Comparison of ENCODE assay signal across 16 cellular contexts in the genomic region with DNA sequence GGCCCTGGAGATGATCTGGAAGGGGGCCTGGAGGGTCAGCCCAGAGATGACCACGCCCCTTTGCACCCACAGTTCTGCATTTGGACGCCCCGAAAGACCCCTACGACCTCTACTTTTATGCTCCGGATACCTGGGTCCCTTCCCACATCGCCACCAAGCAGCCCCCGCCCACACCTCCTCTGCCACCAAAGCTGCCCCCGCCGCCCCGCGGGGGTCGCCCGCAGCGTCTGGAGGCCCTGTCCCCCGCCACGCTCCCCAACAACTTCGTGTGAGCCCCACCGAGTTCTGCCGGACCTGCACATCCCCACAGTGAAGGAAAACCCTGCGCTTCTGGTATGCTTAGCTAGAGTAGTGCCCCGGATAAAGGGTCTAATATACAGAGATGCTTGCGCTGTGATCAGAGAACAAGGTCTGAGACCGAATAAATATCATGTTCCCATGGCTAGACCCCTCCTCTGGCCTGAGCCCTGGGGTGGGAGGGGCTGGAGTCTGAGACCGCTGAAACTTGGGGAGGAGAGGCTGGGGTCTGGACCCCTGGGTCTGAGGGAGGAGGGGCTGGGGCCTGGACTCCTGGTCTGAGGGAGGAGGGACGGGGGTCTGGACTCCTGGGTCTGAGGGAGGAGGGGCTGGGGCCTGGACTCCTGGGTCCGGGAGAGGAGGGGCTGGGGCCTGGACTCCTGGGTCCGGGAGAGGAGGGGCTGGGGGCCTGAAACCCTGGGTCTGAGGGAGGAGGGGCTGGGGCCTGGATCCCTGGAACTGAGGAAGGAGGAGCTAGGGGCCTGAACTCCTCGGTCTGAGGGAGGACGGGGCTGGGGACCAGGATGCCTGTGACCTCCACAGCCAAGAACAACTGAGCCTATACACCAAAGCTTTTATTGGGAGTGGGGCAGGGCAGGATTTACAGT. TPM values are rescaled to one million over a fixed set of nuclear protein-coding genes. Genes with fewer than 3 reads are reported as not detected.
DNase-seq lines count a peak whose midpoint lies in the region; ATAC-seq, FAIRE-seq and TF ChIP-seq lines count a peak whose summit lies in the region.
"Had no signal": no experiment of that assay in that cellular context is flagged by ENCODE, and none has a peak within 500 bp of the region (broad histone marks: within the 10 kb centered on the region; RNA-seq: fewer than 3 reads in every experiment).

No MANE protein-coding gene starts in this region.

- no peaks in the 10 kb centered on the region for H3K36me3 Mint-ChIP-seq in activated naive CD8-positive, alpha-beta T cell treated with anti-CD3 and anti-CD28 coated beads, Interleukin-2, amount 10 ng/mL, durations not matched to agents 7 days and 5 days
- no peaks in the 10 kb centered on the region for H3K36me3 Mint-ChIP-seq in activated naive CD8-positive, alpha-beta T cell treated with anti-CD3 and anti-CD28 coated beads, Interleukin-2, amount 50 U/mL, for 24 hours (ENCODE audit: low read depth)
- H3K36me3 Mint-ChIP-seq in T-cell, result peaks cover 6% of the 10 kb centered on the region

- no peak for DNase-seq in activated naive CD8-positive, alpha-beta T cell treated with anti-CD3 and anti-CD28 coated beads, Interleukin-2, amount 10 ng/mL, durations not matched to agents 7 days and 5 days
- DNase-seq in activated naive CD8-positive, alpha-beta T cell treated with anti-CD3 and anti-CD28 coated beads, Interleukin-2, amount 50 U/mL, for 24 hours, result no peak
- no peak for DNase-seq in T-cell
- DNase-seq in SHP77 (lab: John Stamatoyannopoulos, UW), result no peak
- DNase-seq in medulla oblongata (ENCODE audit: extremely low spot score), result no peak
- no peak for DNase-seq in GM12892 (ENCODE audit: insufficient read length)
- DNase-seq: NCI-H1105, ovary, T-helper 9 cell had no signal

- H3K4me1 ChIP-seq in iPS-15b (ENCODE audit: control insufficient read depth, insufficient read depth, low read length) (peaks cover 14% of the 10 kb centered on the region), skeletal muscle satellite cell (ENCODE audit: control insufficient read depth, insufficient read depth, low read length) (no peaks in the 10 kb centered on the region)

- H3K27ac Mint-ChIP-seq in activated naive CD8-positive, alpha-beta T cell treated with anti-CD3 and anti-CD28 coated beads, Interleukin-2, amount 10 ng/mL, durations not matched to agents 7 days and 5 days, result no peak overlapping the region
- H3K27ac Mint-ChIP-seq in activated naive CD8-positive, alpha-beta T cell treated with anti-CD3 and anti-CD28 coated beads, Interleukin-2, amount 50 U/mL, for 24 hours, result no peak overlapping the region
- no peak overlapping the region for H3K27ac Mint-ChIP-seq in T-cell

- H3K9me3 ChIP-seq in iPS-15b (ENCODE audit: control insufficient read depth, insufficient read depth, low read length), result no peaks in the 10 kb centered on the region
- H3K9me3 ChIP-seq in skeletal muscle satellite cell (replicated peaks; ENCODE audit: low read length), result no peaks in the 10 kb centered on the region
- H3K9me3 ChIP-seq: ovary, Peyer's patch had no signal

- POLR2A ChIA-PET in activated naive CD8-positive, alpha-beta T cell treated with anti-CD3 and anti-CD28 coated beads, Interleukin-2, amount 10 ng/mL, durations not matched to agents 7 days and 5 days (lab: Charles Lee), result no interaction called here
- POLR2A ChIA-PET in T-cell (lab: Charles Lee), result no interaction called here

- CTCF ChIA-PET in T-cell (lab: Charles Lee), result interaction anchor here in 1 of 2 donors (0.7 kb wide), 1 partner anchor 88 kb away, joined by 3 read pairs; no protein-coding TSS in a partner anchor

- no peak for FAIRE-seq in GM12892 (lab: Jason Lieb, UNC)
- FAIRE-seq: GM19239 had no signal

- peaks cover 48% of the 10 kb centered on the region for H3K4me1 Mint-ChIP-seq in activated naive CD8-positive, alpha-beta T cell treated with anti-CD3 and anti-CD28 coated beads, Interleukin-2, amount 10 ng/mL, durations not matched to agents 7 days and 5 days
- H3K4me1 Mint-ChIP-seq in activated naive CD8-positive, alpha-beta T cell treated with anti-CD3 and anti-CD28 coated beads, Interleukin-2, amount 50 U/mL, for 24 hours, result peaks cover 45% of the 10 kb centered on the region
- peaks cover 52 to 65% (median 64%) of the 10 kb centered on the region in 3 donors for H3K4me1 Mint-ChIP-seq in T-cell

- H3K36me3 ChIP-seq in iPS-15b (ENCODE audit: control insufficient read depth, insufficient read depth, low read length) (no peaks in the 10 kb centered on the region), skeletal muscle satellite cell (ENCODE audit: insufficient read depth, low read length) (no peaks in the 10 kb centered on the region)
- H3K36me3 ChIP-seq: ovary, Peyer's patch had no signal

- H3K9me3 Mint-ChIP-seq in activated naive CD8-positive, alpha-beta T cell treated with anti-CD3 and anti-CD28 coated beads, Interleukin-2, amount 10 ng/mL, durations not matched to agents 7 days and 5 days, result no peaks in the 10 kb centered on the region
- H3K9me3 Mint-ChIP-seq in activated naive CD8-positive, alpha-beta T cell treated with anti-CD3 and anti-CD28 coated beads, Interleukin-2, amount 50 U/mL, for 24 hours, result no peaks in the 10 kb centered on the region
- H3K9me3 Mint-ChIP-seq in T-cell, result no peaks in the 10 kb centered on the region

- H3K27me3 ChIP-seq in iPS-15b (ENCODE audit: control insufficient read depth, insufficient read depth, low read length) (peaks cover 73% of the 10 kb centered on the region), skeletal muscle satellite cell (ENCODE audit: control insufficient read depth, insufficient read depth, low read length) (peaks cover 94% of the 10 kb centered on the region)

- H3K9ac ChIP-seq in iPS-15b (ENCODE audit: low read depth, low read length) (no peak overlapping the region), skeletal muscle satellite cell (ENCODE audit: low read depth, low read length) (no peak overlapping the region)
- H3K9ac ChIP-seq: GM23248 had no signal

- peaks cover 90% of the 10 kb centered on the region for H3K27me3 Mint-ChIP-seq in activated naive CD8-positive, alpha-beta T cell treated with anti-CD3 and anti-CD28 coated beads, Interleukin-2, amount 10 ng/mL, durations not matched to agents 7 days and 5 days
- H3K27me3 Mint-ChIP-seq in activated naive CD8-positive, alpha-beta T cell treated with anti-CD3 and anti-CD28 coated beads, Interleukin-2, amount 50 U/mL, for 24 hours, result peaks cover 94% of the 10 kb centered on the region
- H3K27me3 Mint-ChIP-seq in T-cell, result peaks cover 71 to 91% of the 10 kb centered on the region in 2 donors

- H3K4me3 Mint-ChIP-seq in activated naive CD8-positive, alpha-beta T cell treated with anti-CD3 and anti-CD28 coated beads, Interleukin-2, amount 10 ng/mL, durations not matched to agents 7 days and 5 days, result peak overlapping the region; percentile 56
- no peak overlapping the region for H3K4me3 Mint-ChIP-seq in activated naive CD8-positive, alpha-beta T cell treated with anti-CD3 and anti-CD28 coated beads, Interleukin-2, amount 50 U/mL, for 24 hours
- peak overlapping the region; percentile 37 to 62 (median 49) for H3K4me3 Mint-ChIP-seq in T-cell

- peak overlapping the region; percentile 19 for H3K4me2 ChIP-seq in skeletal muscle satellite cell (ENCODE audit: low read length)

- H3K4me3 ChIP-seq in iPS-15b (ENCODE audit: low read depth, low read length) (peak overlapping the region; percentile 67), skeletal muscle satellite cell (ENCODE audit: low read length) (no peak overlapping the region)
- H3K4me3 ChIP-seq: GM23248, ovary had no signal

- TF ChIP-seq POLR2A in GM12892 (IDR thresholded peaks at IDR 0.05; ENCODE audit: low read depth, low read length), result no peak

- no peak for ATAC-seq in activated naive CD8-positive, alpha-beta T cell treated with anti-CD3 and anti-CD28 coated beads, Interleukin-2, amount 10 ng/mL, durations not matched to agents 7 days and 5 days (ENCODE audit: low read depth)
- ATAC-seq in activated naive CD8-positive, alpha-beta T cell treated with anti-CD3 and anti-CD28 coated beads, Interleukin-2, amount 50 U/mL, for 24 hours, result no peak
- no peak for ATAC-seq in T-cell (replicated peaks in 1 of 4)

RNA-seq across cellular contexts. Expression of a gene that starts 3.6 kb away (rescaled TPM):
- not detected for total RNA-seq in activated naive CD8-positive, alpha-beta T cell treated with anti-CD3 and anti-CD28 coated beads, Interleukin-2, amount 10 ng/mL, durations not matched to agents 7 days and 5 days
- total RNA-seq in T-cell, result under 1 TPM in 1 of 5 donors, not detected in 4; 0.16 TPM
- not detected in 2 replicates for total RNA-seq in skeletal muscle satellite cell (2012; rRNA removed)
- polyA plus RNA-seq in GM12892 (2012; ENCODE audit: missing spikeins), result not detected
- total RNA-seq: GM23248, kidney epithelial cell, NCI-H460, ovary, Peyer's patch had no signal
- polyA plus RNA-seq: GM23248, ovary had no signal

RNA-seq across cellular contexts. Expression of a gene that starts 5.6 kb away (rescaled TPM):
- total RNA-seq in activated naive CD8-positive, alpha-beta T cell treated with anti-CD3 and anti-CD28 coated beads, Interleukin-2, amount 10 ng/mL, durations not matched to agents 7 days and 5 days, result not detected
- total RNA-seq in T-cell, result not detected
- not detected in 2 replicates for total RNA-seq in skeletal muscle satellite cell (2012; rRNA removed)
- polyA plus RNA-seq in GM12892 (2012; ENCODE audit: missing spikeins), result not detected
- total RNA-seq: GM23248, kidney epithelial cell, NCI-H460, ovary, Peyer's patch had no signal
- polyA plus RNA-seq: GM23248, ovary had no signal

RNA-seq across cellular contexts. Expression of a gene that starts 12.5 kb away (rescaled TPM):
- under 1 TPM; 0.14 to 0.25 TPM for total RNA-seq in activated naive CD8-positive, alpha-beta T cell treated with anti-CD3 and anti-CD28 coated beads, Interleukin-2, amount 10 ng/mL, durations not matched to agents 7 days and 5 days
- under 1 TPM in 2 of 5 donors, not detected in 3; 0.09 to 0.20 TPM for total RNA-seq in T-cell
- 0.25 and 0.44 TPM in 2 replicates for total RNA-seq in skeletal muscle satellite cell (2012; rRNA removed)
- not detected for polyA plus RNA-seq in GM12892 (2012; ENCODE audit: missing spikeins)
- total RNA-seq: GM23248, kidney epithelial cell, NCI-H460 had no signal
- polyA plus RNA-seq: GM23248 had no signal

RNA-seq across cellular contexts. Expression of a gene that starts 22.8 kb away (rescaled TPM):
- 100 to 1,000 TPM; 143 to 148 TPM for total RNA-seq in activated naive CD8-positive, alpha-beta T cell treated with anti-CD3 and anti-CD28 coated beads, Interleukin-2, amount 10 ng/mL, durations not matched to agents 7 days and 5 days
- 100 to 1,000 TPM; 122 to 196 (median 163) TPM for total RNA-seq in T-cell
- total RNA-seq in skeletal muscle satellite cell (2012; rRNA removed), result 101 and 113 TPM in 2 replicates
- 114 TPM for polyA plus RNA-seq in GM12892 (2012; ENCODE audit: missing spikeins)

RNA-seq across cellular contexts. Expression of a gene that starts 24.2 kb away (rescaled TPM):
- total RNA-seq in activated naive CD8-positive, alpha-beta T cell treated with anti-CD3 and anti-CD28 coated beads, Interleukin-2, amount 10 ng/mL, durations not matched to agents 7 days and 5 days, result 10 to 100 TPM; 41.8 to 42.9 TPM
- total RNA-seq in T-cell, result 10 to 100 TPM; 32.8 to 57.2 (median 46.3) TPM
- 27.4 and 37.6 TPM in 2 replicates for total RNA-seq in skeletal muscle satellite cell (2012; rRNA removed)
- 1.9 TPM for polyA plus RNA-seq in GM12892 (2012; ENCODE audit: missing spikeins)
